8 cellular contexts compared by ENCODE assay signal in genomic region chr6:83708970-83709747, GRCh38. TPM values are rescaled to one million over a fixed set of nuclear protein-coding genes. Genes with fewer than 3 reads are reported as not detected.
DNase-seq lines count a peak whose midpoint lies in the region; ATAC-seq and TF ChIP-seq lines count a peak whose summit lies in the region.

SNAP91 (minus strand) TSS chr6:83709101; CDS start chr6:83707927, 1,174 bp downstream.

- DNase-seq in Ammon's horn (ENCODE audit: low spot score) (peak; percentile 84), HFF-Myc (ENCODE audit: extremely low read depth, low read depth) (no peak), Panc1 (ENCODE audit: low read depth, low spot score) (no peak), HPDE6-E6E7 (ENCODE audit: extremely low spot score) (no peak), NCI-H187 treated with DMSO at 0.1 percent for 48 hours (lab: John Stamatoyannopoulos, UW) (no peak), left lobe of liver (ENCODE audit: low spot score) (no peak)

- peak within 1 kb of the TSS; percentile 69 for H2AFZ ChIP-seq in neural cell (ENCODE audit: low read depth, low read length)

- no peaks in the 10 kb centered on the region for H3K9me2 ChIP-seq in neural cell (ENCODE audit: insufficient read depth, low read length)

- peak within 1 kb of the TSS; percentile 51 for H3K4me2 ChIP-seq in neural cell (ENCODE audit: low read length)

- ATAC-seq in Panc1 (peak; percentile 87), left lobe of liver (no peak)

- WGBS in esophagus, 2 donors, result 2 to 3% methylated on average over 73 to 83 of the region's 83 CpGs

- H3F3A ChIP-seq in neural cell (ENCODE audit: insufficient read depth, low read length, poor library complexity, severe bottlenecking), result peaks cover 5% of the 10 kb centered on the region

- H3K4me1 ChIP-seq in Panc1 (ENCODE audit: control insufficient read depth, insufficient read depth, low read length) (no peaks in the 10 kb centered on the region), esophagus (ENCODE audit: control insufficient read depth in 2 of 2, insufficient read depth in 2 of 2, low read length in 1 of 2) (peaks cover 0 to 4% of the 10 kb centered on the region in 2 donors)

- H3K36me3 ChIP-seq in Panc1 (ENCODE audit: control insufficient read depth, insufficient read depth, low read length) (no peaks in the 10 kb centered on the region), esophagus (ENCODE audit: control insufficient read depth in 2 of 2, insufficient read depth in 2 of 2, low read length in 1 of 2) (no peaks in the 10 kb centered on the region), neural cell (ENCODE audit: insufficient read depth, low read length) (no peaks in the 10 kb centered on the region)

- H3K4me3 ChIP-seq in HFF-Myc (replicated peaks; ENCODE audit: low read depth, low read length) (peak within 1 kb of the TSS; percentile 31), Panc1 (ENCODE audit: low read depth in 2 of 2, low read length in 2 of 2) (peak within 1 kb of the TSS; percentile 40 to 51), esophagus (ENCODE audit: low read depth in 1 of 2, low read length in 2 of 2) (peak within 1 kb of the TSS; percentile 37 to 46), neural cell (ENCODE audit: low read length) (peak within 1 kb of the TSS; percentile 88)

- peak; percentile 66 for TF ChIP-seq EP300 in neural cell (conservative IDR thresholded peaks at IDR 0.05; ENCODE audit: poor library complexity, severe bottlenecking)

- H3K27ac ChIP-seq in Panc1 (ENCODE audit: low read length) (no peak within 1 kb of the TSS), esophagus (ENCODE audit: low read depth in 2 of 2, low read length in 1 of 2) (no peak within 1 kb of the TSS), neural cell (ENCODE audit: low read length) (peak within 1 kb of the TSS; percentile 90)

- in situ Hi-C loops in Panc1 (cut with HindIII; ENCODE audit: low pct_unique_long_range_greater_than_20kb, low sequenced_read_pairs), result no loop called here

- no TSS peak for BruUV-seq in Panc1 (replicated peaks; lab: Mats Ljungman, UMichigan)

- peak within 1 kb of the TSS; percentile 88 for H3K9ac ChIP-seq in neural cell (ENCODE audit: low read length)

- intact Hi-C loops in Panc1 (cut with micrococcal nuclease; ENCODE audit: unreplicated experiment), result no loop called here

- peaks cover 6% of the 10 kb centered on the region for H3K27me3 ChIP-seq in Panc1 (ENCODE audit: control insufficient read depth, insufficient read depth, low read length)
- H3K27me3 ChIP-seq in esophagus (ENCODE audit: control insufficient read depth in 1 of 2, insufficient read depth in 2 of 2, low read length in 2 of 2), result peaks cover 3 to 13% of the 10 kb centered on the region in 2 donors
- no peaks in the 10 kb centered on the region for H3K27me3 ChIP-seq in neural cell (ENCODE audit: insufficient read depth, low read depth, low read length)

- CTCF ChIA-PET in Panc1 (lab: Charles Lee), result no interaction called here

- peak; percentile 23 for TF ChIP-seq RAD21 in neural cell (conservative IDR thresholded peaks at IDR 0.05)

- TF ChIP-seq CTCF in HFF-Myc (IDR thresholded peaks at IDR 0.05; ENCODE audit: low read depth, low read length, missing control alignments) (no peak), Panc1 (IDR thresholded peaks at IDR 0.05) (no peak), neural cell (IDR thresholded peaks at IDR 0.05; ENCODE audit: poor library complexity, severe bottlenecking) (no peak)

- H3K9me3 ChIP-seq in Panc1 (ENCODE audit: control insufficient read depth, insufficient read depth, low read depth, low read length), result peaks cover 4% of the 10 kb centered on the region; the same call in 1 of the 2 replicates
- no peaks in the 10 kb centered on the region for H3K9me3 ChIP-seq in esophagus (ENCODE audit: control insufficient read depth in 2 of 2, insufficient read depth in 1 of 2, low read depth in 1 of 2, low read length in 1 of 2)
- H3K9me3 ChIP-seq in neural cell (ENCODE audit: low read length), result peaks cover 4% of the 10 kb centered on the region

- no peaks in the 10 kb centered on the region for H4K20me1 ChIP-seq in neural cell (ENCODE audit: insufficient read depth)

- POLR2A ChIA-PET in Panc1 (lab: Charles Lee), result no interaction called here

- peaks cover 33% of the 10 kb centered on the region for H3K79me2 ChIP-seq in neural cell (replicated peaks; ENCODE audit: insufficient read depth, low read length)

TF ChIP-seq in neural cell, 6 proteins besides CTCF, POLR2A, EP300 and RAD21:
- TF ChIP-seq SMC3 (conservative IDR thresholded peaks at IDR 0.05; ENCODE audit: poor library complexity), result peak; percentile 34
- no peak for TF ChIP-seq EZH2 (IDR thresholded peaks at IDR 0.05; ENCODE audit: borderline replicate concordance, insufficient read depth, low read length, poor library complexity, severe bottlenecking)
- TF ChIP-seq TAF1 (IDR thresholded peaks at IDR 0.05; ENCODE audit: low read depth), result peak; percentile 74
- TF ChIP-seq POLR2AphosphoS5 (IDR thresholded peaks at IDR 0.05), result peak; percentile 86
- TF ChIP-seq REST (IDR thresholded peaks at IDR 0.05; ENCODE audit: borderline replicate concordance), result no peak
- TF ChIP-seq MXI1 (conservative IDR thresholded peaks at IDR 0.05; ENCODE audit: poor library complexity, severe bottlenecking), result peak; percentile 61

RNA-seq across cellular contexts. Expression of gene SNAP91, which starts in this region (rescaled TPM):
- total RNA-seq in Panc1 (2021; ENCODE audit: unreplicated experiment), result 0.95 TPM
- polyA plus RNA-seq in Panc1 (2012; ENCODE audit: insufficient read length), result 0.46 TPM
- polyA plus RNA-seq in esophagus, result under 1 TPM; 0.04 to 0.05 TPM
- polyA plus RNA-seq in neural cell, result 88.6 and 94.1 TPM in 2 replicates
- 148 and 167 TPM in 2 replicates for polyA minus RNA-seq in neural cell
- total RNA-seq in left lobe of liver, result not detected

Comparison
In these comparisons a context has a peak if more than half of its experiments do, and no peak if none do; other contexts are left out.
1. RNA of gene SNAP91 (polyA plus RNA-seq): 88.6 to 94.1 TPM in neural cell; 0.04 to 0.05 TPM in esophagus; every median in the first group is over 10 times any median in the second.
2. Peak in ATAC-seq and H3K4me3 ChIP-seq in Panc1; RNA of the gene not detected or under 1 TPM.
3. H3K4me3 ChIP-seq: peak in every context shown above with its lines; median percentile 88 in neural cell; 46 in Panc1; 42 in esophagus; 31 in HFF-Myc.